Comparison of ENCODE assay signal across 29 cellular contexts in genomic region chr2:170778900-170779299, GRCh38. TPM values are rescaled to one million over a fixed set of nuclear protein-coding genes. Genes with fewer than 3 reads are reported as not detected.
"Had no signal": no experiment of that assay in that cellular context is flagged by ENCODE, and none has a peak within 500 bp of the region (broad histone marks: within the 10 kb centered on the region; RNA-seq: fewer than 3 reads in every experiment).

No MANE protein-coding gene starts in this region.

- DNase-seq: colonic mucosa; effector CD8-positive, alpha-beta T cell; foreskin keratinocyte; heart left ventricle; kidney; mammary epithelial cell; mesendoderm; midbrain; naive thymus-derived CD8-positive, alpha-beta T cell; occipital lobe; ovary; posterior cingulate gyrus; psoas muscle; right cardiac atrium; sigmoid colon; stimulated activated CD4-positive, alpha-beta T cell treated with anti-CD3 and anti-CD28 coated beads, Interleukin-2, amount 100 ng/mL, for 24 hours; stimulated activated CD4-positive, alpha-beta T cell treated with anti-CD3 and anti-CD28 coated beads, Interleukin-4, amount 100 ng/mL, for 24 hours; stimulated activated naive CD4-positive, alpha-beta T cell treated with Interleukin-2 at 50 U/mL for 16 hours; substantia nigra; testis; tibial artery had no signal

- H3K4me2 ChIP-seq: hepatocyte had no signal

- H3K79me2 ChIP-seq: hepatocyte had no signal

- H3K4me1 ChIP-seq: colonic mucosa, esophagus muscularis mucosa, foreskin keratinocyte, gastroesophageal sphincter, heart left ventricle, psoas muscle, sigmoid colon, testis, tibial artery had no signal

- H3K4me3 ChIP-seq: colonic mucosa, esophagus muscularis mucosa, gastroesophageal sphincter, heart left ventricle, hepatocyte, ovary, psoas muscle, sigmoid colon, testis, tibial artery had no signal

- H3K36me3 ChIP-seq: colonic mucosa, esophagus muscularis mucosa, gastroesophageal sphincter, heart left ventricle, ovary, sigmoid colon, tibial artery had no signal

- ATAC-seq: foreskin keratinocyte; gastroesophageal sphincter; heart left ventricle; left lobe of liver; naive thymus-derived CD8-positive, alpha-beta T cell; psoas muscle; right cardiac atrium; stimulated activated effector memory CD8-positive, alpha-beta T cell treated with anti-CD3 and anti-CD28 coated beads, Interleukin-12 subunit alpha, Interleukin-12 subunit beta, amount 100 ng/mL, for 72 hours had no signal

- H3K27me3 ChIP-seq: colonic mucosa, esophagus muscularis mucosa, foreskin keratinocyte, gastroesophageal sphincter, hepatocyte, ovary, sigmoid colon, testis, tibial artery had no signal

- H3K27ac ChIP-seq: colonic mucosa, esophagus muscularis mucosa, foreskin keratinocyte, gastroesophageal sphincter, heart left ventricle, hepatocyte, ovary, psoas muscle, sigmoid colon, testis, tibial artery had no signal

- H2AFZ ChIP-seq: hepatocyte had no signal

- H3K9me3 ChIP-seq: colonic mucosa, esophagus muscularis mucosa, gastroesophageal sphincter, heart left ventricle, ovary, psoas muscle, sigmoid colon, testis, tibial artery had no signal

RNA-seq across cellular contexts. Expression of gene ERICH2, which starts 8.7 kb away (rescaled TPM):
- total RNA-seq: colonic mucosa; endothelial cell of umbilical vein; epithelial cell of proximal tubule; gastroesophageal sphincter; hepatocyte; naive thymus-derived CD8-positive, alpha-beta T cell; occipital lobe; sigmoid colon had no signal

RNA-seq across cellular contexts. Expression of gene GAD1, which starts 37.8 kb away (rescaled TPM):
- total RNA-seq: esophagus muscularis mucosa; gastroesophageal sphincter; left lobe of liver; mucosa of gallbladder; naive thymus-derived CD8-positive, alpha-beta T cell; psoas muscle; right cardiac atrium had no signal
